In the genomic region with DNA sequence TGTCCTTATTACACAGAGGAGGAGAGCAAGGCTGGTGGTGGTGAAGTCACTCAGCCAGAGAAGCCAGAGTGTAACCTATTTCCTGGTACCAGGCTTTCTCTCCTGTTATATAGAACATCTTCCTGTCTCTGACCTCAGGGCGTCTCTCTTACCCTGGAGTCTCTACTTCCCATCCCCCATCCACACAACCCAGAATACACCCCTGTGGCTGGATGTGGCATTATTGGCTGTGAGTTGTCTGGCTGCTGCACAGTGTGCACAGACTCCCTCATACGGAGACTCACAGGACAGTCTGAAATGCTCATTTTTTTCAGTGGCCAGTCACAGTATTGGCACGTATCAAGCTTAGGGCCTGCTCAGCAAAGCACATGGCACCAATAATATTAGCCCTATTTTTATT, we compare ENCODE assay signal across 1 cellular context.
TF ChIP-seq lines count a peak whose summit lies in the region.

No MANE protein-coding gene starts in this region.

TF ChIP-seq in HCT116, 20 proteins besides CTCF, POLR2A, EP300 and RAD21:
- TF ChIP-seq SP1 (IDR thresholded peaks at IDR 0.05; ENCODE audit: low read depth) (no peak), POLR2AphosphoS5 (IDR thresholded peaks at IDR 0.05; ENCODE audit: low read depth, low read length) (no peak)
- TF ChIP-seq, protein P1, sequence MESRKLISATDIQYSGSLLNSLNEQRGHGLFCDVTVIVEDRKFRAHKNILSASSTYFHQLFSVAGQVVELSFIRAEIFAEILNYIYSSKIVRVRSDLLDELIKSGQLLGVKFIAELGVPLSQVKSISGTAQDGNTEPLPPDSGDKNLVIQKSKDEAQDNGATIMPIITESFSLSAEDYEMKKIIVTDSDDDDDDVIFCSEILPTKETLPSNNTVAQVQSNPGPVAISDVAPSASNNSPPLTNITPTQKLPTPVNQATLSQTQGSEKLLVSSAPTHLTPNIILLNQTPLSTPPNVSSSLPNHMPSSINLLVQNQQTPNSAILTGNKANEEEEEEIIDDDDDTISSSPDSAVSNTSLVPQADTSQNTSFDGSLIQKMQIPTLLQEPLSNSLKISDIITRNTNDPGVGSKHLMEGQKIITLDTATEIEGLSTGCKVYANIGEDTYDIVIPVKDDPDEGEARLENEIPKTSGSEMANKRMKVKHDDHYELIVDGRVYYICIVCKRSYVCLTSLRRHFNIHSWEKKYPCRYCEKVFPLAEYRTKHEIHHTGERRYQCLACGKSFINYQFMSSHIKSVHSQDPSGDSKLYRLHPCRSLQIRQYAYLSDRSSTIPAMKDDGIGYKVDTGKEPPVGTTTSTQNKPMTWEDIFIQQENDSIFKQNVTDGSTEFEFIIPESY (IDR thresholded peaks at IDR 0.05; ENCODE audit: extremely low read depth, insufficient replicate concordance, low read length), result no peak
TF ChIP-seq in HCT116: peak in this region for 0.
